In genomic region chr1:214438059-214438458, GRCh38 we compare ENCODE assay signal across 15 cellular contexts.
DNase-seq lines count a peak whose midpoint lies in the region; ATAC-seq and TF ChIP-seq lines count a peak whose summit lies in the region.
"Had no signal": no experiment of that assay in that cellular context is flagged by ENCODE, and none has a peak within 500 bp of the region (broad histone marks: within the 10 kb centered on the region; RNA-seq: fewer than 3 reads in every experiment).

No MANE protein-coding gene starts in this region.

- H3K4me3 ChIP-seq in fibroblast of villous mesenchyme (ENCODE audit: low read depth, low read length): no peak overlapping the region
- H3K4me3 ChIP-seq: coronary artery had no signal

- H3K9me3 Mint-ChIP-seq in stimulated activated effector memory CD8-positive, alpha-beta T cell treated with anti-CD3 and anti-CD28 coated beads, Interleukin-12 subunit alpha, Interleukin-12 subunit beta, amount 100 ng/mL, for 72 hours: no peaks in the 10 kb centered on the region
- H3K9me3 Mint-ChIP-seq: activated naive CD8-positive, alpha-beta T cell treated with anti-CD3 and anti-CD28 coated beads, Interleukin-2, amount 50 U/mL, for 24 hours had no signal

- DNase-seq in Right ventricle myocardium inferior (ENCODE audit: missing footprints): no peak
- DNase-seq in cardiac septum (ENCODE audit: low spot score): no peak
- peak; percentile 53 for DNase-seq in SHP77 treated with DMSO at 0.1 percent for 48 hours (lab: John Stamatoyannopoulos, UW)
- DNase-seq in fibroblast of villous mesenchyme (ENCODE audit: low read depth): peak; percentile 75
- DNase-seq in stimulated activated effector memory CD8-positive, alpha-beta T cell treated with anti-CD3 and anti-CD28 coated beads, Interleukin-12 subunit alpha, Interleukin-12 subunit beta, amount 100 ng/mL, for 72 hours (ENCODE audit: low spot score in 2 of 2): no peak
- DNase-seq in NK-92 (lab: John Stamatoyannopoulos, UW; ENCODE audit: unreplicated experiment): no peak
- DNase-seq: activated naive CD8-positive, alpha-beta T cell treated with anti-CD3 and anti-CD28 coated beads, Interleukin-2, amount 50 U/mL, for 24 hours; DND-41; NCI-H146; stimulated activated CD4-positive, alpha-beta T cell treated with anti-CD3 and anti-CD28 coated beads, Interleukin-4, amount 100 ng/mL, for 4 hours; stimulated activated naive CD4-positive, alpha-beta T cell had no signal

- H3K36me3 Mint-ChIP-seq in stimulated activated effector memory CD8-positive, alpha-beta T cell treated with anti-CD3 and anti-CD28 coated beads, Interleukin-12 subunit alpha, Interleukin-12 subunit beta, amount 100 ng/mL, for 72 hours: no peaks in the 10 kb centered on the region

- intact Hi-C loops in Right ventricle myocardium inferior (cut with DNase I) (no loop called here), cardiac septum (cut with DNase I) (no loop called here)

- no peak for TF ChIP-seq CTCF in fibroblast of villous mesenchyme (IDR thresholded peaks at IDR 0.05; ENCODE audit: insufficient read depth, low read depth, low read length)

- peak overlapping the region; percentile 62 for H3K27ac Mint-ChIP-seq in stimulated activated effector memory CD8-positive, alpha-beta T cell treated with anti-CD3 and anti-CD28 coated beads, Interleukin-12 subunit alpha, Interleukin-12 subunit beta, amount 100 ng/mL, for 72 hours
- H3K27ac Mint-ChIP-seq: B cell had no signal

- H3K4me1 Mint-ChIP-seq in stimulated activated effector memory CD8-positive, alpha-beta T cell treated with anti-CD3 and anti-CD28 coated beads, Interleukin-12 subunit alpha, Interleukin-12 subunit beta, amount 100 ng/mL, for 72 hours: peaks cover 30% of the 10 kb centered on the region

- ATAC-seq in Right ventricle myocardium inferior (peak; percentile 49), HG02678 (IDR thresholded peaks at IDR 0.05; ENCODE audit: unreplicated experiment) (no peak)
- no peak for ATAC-seq in stimulated activated effector memory CD8-positive, alpha-beta T cell treated with anti-CD3 and anti-CD28 coated beads, Interleukin-12 subunit alpha, Interleukin-12 subunit beta, amount 100 ng/mL, for 72 hours
- no peak for ATAC-seq in activated CD4-positive, CD25-positive, alpha-beta regulatory T cell treated with anti-CD3 and anti-CD28 coated beads, Interleukin-2, amount 50 U/mL, for 24 hours
- ATAC-seq: activated naive CD8-positive, alpha-beta T cell treated with anti-CD3 and anti-CD28 coated beads, Interleukin-2, amount 50 U/mL, for 24 hours had no signal

- no peak overlapping the region for H3K4me3 Mint-ChIP-seq in stimulated activated effector memory CD8-positive, alpha-beta T cell treated with anti-CD3 and anti-CD28 coated beads, Interleukin-12 subunit alpha, Interleukin-12 subunit beta, amount 100 ng/mL, for 72 hours
- H3K4me3 Mint-ChIP-seq: activated naive CD8-positive, alpha-beta T cell treated with anti-CD3 and anti-CD28 coated beads, Interleukin-2, amount 50 U/mL, for 24 hours; B cell had no signal

Comparison
In these comparisons a context has a peak if more than half of its experiments do, and no peak if none do; other contexts are left out.
1. DNase-seq: peak in SHP77 treated with DMSO at 0.1 percent for 48 hours (single experiment) and fibroblast of villous mesenchyme (single experiment); none in Right ventricle myocardium inferior (single experiment), cardiac septum (single experiment), stimulated activated effector memory CD8-positive, alpha-beta T cell treated with anti-CD3 and anti-CD28 coated beads, Interleukin-12 subunit alpha, Interleukin-12 subunit beta, amount 100 ng/mL, for 72 hours (0 of 2) and NK-92 (single experiment).